In genomic region chr11:112310867-112311266, GRCh38 we compare ENCODE assay signal across 20 cellular contexts. TPM values are rescaled to one million over a fixed set of nuclear protein-coding genes. Genes with fewer than 3 reads are reported as not detected.
A peak's percentile ranks its signal among the peaks of the same experiment; 100 is the strongest.
DNase-seq lines count a peak whose midpoint lies in the region; ATAC-seq and TF ChIP-seq lines count a peak whose summit lies in the region.
"Had no signal": no experiment of that assay in that cellular context is flagged by ENCODE, and none has a peak within 500 bp of the region (broad histone marks: within the 10 kb centered on the region; RNA-seq: fewer than 3 reads in every experiment).

No MANE protein-coding gene starts in this region.

- no peaks in the 10 kb centered on the region for H3K27me3 ChIP-seq in HL-60 (ENCODE audit: insufficient read depth, poor library complexity, severe bottlenecking)
- no peaks in the 10 kb centered on the region for H3K27me3 ChIP-seq in PC-9 (ENCODE audit: insufficient read depth, low read depth)

- H3K4me3 Mint-ChIP-seq in nephron progenitor cell = no peak overlapping the region
- H3K4me3 Mint-ChIP-seq in glutamatergic neuron (ENCODE audit: unreplicated experiment) = no peak overlapping the region
- H3K4me3 Mint-ChIP-seq: H9, IgD-negative memory B cell had no signal

- CTCF ChIA-PET in PC-9 (lab: Charles Lee) = no interaction called here

- H3K4me1 ChIP-seq in PC-9 (replicated peaks; ENCODE audit: insufficient read depth) = peaks cover 16% of the 10 kb centered on the region

- H3K27ac Mint-ChIP-seq in nephron progenitor cell (peak overlapping the region; percentile 67), glutamatergic neuron (ENCODE audit: unreplicated experiment) (no peak overlapping the region)
- H3K27ac Mint-ChIP-seq: H9, IgD-negative memory B cell had no signal

- H4K20me1 ChIP-seq in PC-9 (ENCODE audit: insufficient read depth) = no peaks in the 10 kb centered on the region

- peaks cover 16% of the 10 kb centered on the region; the same call in 1 of the 2 replicates for H3F3A ChIP-seq in PC-9 (ENCODE audit: insufficient read depth, low read depth)

- intact Hi-C loops in PC-9 (cut with micrococcal nuclease; ENCODE audit: unreplicated experiment) = no loop called here

- TF ChIP-seq CTCF in HL-60 (IDR thresholded peaks at IDR 0.05; ENCODE audit: insufficient read depth, low read length) (no peak), PC-9 (conservative IDR thresholded peaks at IDR 0.05) (no peak), nephron progenitor cell (IDR thresholded peaks at IDR 0.05) (no peak), glutamatergic neuron (IDR thresholded peaks at IDR 0.05; ENCODE audit: partially characterized antibody, unreplicated experiment) (no peak)

- POLR2A ChIA-PET in PC-9 (lab: Charles Lee; ENCODE audit: unreplicated experiment) = no interaction called here

- H3K27me3 Mint-ChIP-seq in nephron progenitor cell (ENCODE audit: low read depth, poor library complexity) (peaks cover 17% of the 10 kb centered on the region), glutamatergic neuron (ENCODE audit: unreplicated experiment) (peaks cover 1% of the 10 kb centered on the region)

- no TSS peak for BruUV-seq in PC-9 (replicated peaks; lab: Mats Ljungman, UMichigan)

- no peak overlapping the region for H2AFZ ChIP-seq in PC-9

- H3K36me3 ChIP-seq in PC-9 (ENCODE audit: low read depth) = no peaks in the 10 kb centered on the region

- H3K9me3 Mint-ChIP-seq in nephron progenitor cell (peaks cover 10% of the 10 kb centered on the region), glutamatergic neuron (ENCODE audit: unreplicated experiment) (no peaks in the 10 kb centered on the region)

- H3K4me1 Mint-ChIP-seq in nephron progenitor cell = no peaks in the 10 kb centered on the region
- no peaks in the 10 kb centered on the region for H3K4me1 Mint-ChIP-seq in glutamatergic neuron (ENCODE audit: low read depth, unreplicated experiment)
- H3K4me1 Mint-ChIP-seq: IgD-negative memory B cell had no signal

- H3K4me2 ChIP-seq in PC-9 = peak overlapping the region; percentile 35

- DNase-seq in HL-60 (ENCODE audit: low read depth in 1 of 2, low spot score in 1 of 2) (no peak), NCI-H1436 treated with DMSO at 0.1 percent for 48 hours (lab: John Stamatoyannopoulos, UW) (peak; percentile 68), PC-9 (no peak), nephron progenitor cell (no peak), glutamatergic neuron (no peak)
- no peak for DNase-seq in stimulated activated CD4-positive, alpha-beta T cell treated with anti-CD3 and anti-CD28 coated beads, Interleukin-2, amount 100 ng/mL, for 48 hours
- DNase-seq: ACHN, DND-41, H9, Karpas-422, NCI-H1694 treated with DMSO at 0.1 percent for 48 hours, NCI-H2107, NCI-H524, RPMI8226 had no signal

- ATAC-seq in GM18909 (IDR thresholded peaks at IDR 0.05; ENCODE audit: poor library complexity, unreplicated experiment) = no peak

- H3K4me3 ChIP-seq in HL-60 (replicated peaks; ENCODE audit: insufficient read depth, low read length) = no peak overlapping the region
- no peak overlapping the region for H3K4me3 ChIP-seq in PC-9

- H3K79me2 ChIP-seq in PC-9 (ENCODE audit: low read depth) = no peaks in the 10 kb centered on the region

- peaks cover 11% of the 10 kb centered on the region for H3K36me3 Mint-ChIP-seq in nephron progenitor cell (ENCODE audit: low read depth)
- no peaks in the 10 kb centered on the region for H3K36me3 Mint-ChIP-seq in glutamatergic neuron (ENCODE audit: unreplicated experiment)

- peaks cover 4% of the 10 kb centered on the region; the same call in 1 of the 2 replicates for H3K9me3 ChIP-seq in PC-9 (ENCODE audit: insufficient read depth, low read depth)

- H3K27ac ChIP-seq in HL-60 (replicated peaks) = 0 out of 2 replicates have a peak overlapping the region, but pooled peaks have one; percentile 11
- H3K27ac ChIP-seq in PC-9 = peak overlapping the region; percentile 22; the same call in 1 of the 2 replicates
- H3K27ac ChIP-seq: C4-2B had no signal

- H3K9me2 ChIP-seq in PC-9 (ENCODE audit: insufficient read depth) = no peaks in the 10 kb centered on the region

RNA-seq across cellular contexts. Expression of gene PLET1, which starts 50.2 kb away (rescaled TPM):
- total RNA-seq in PC-9 (2021) (not detected in 2 replicates), glutamatergic neuron (ENCODE audit: unreplicated experiment) (not detected)
- total RNA-seq: H9; HT1080; MCF 10A; T-helper 1 cell treated with Interleukin-12 subunit alpha and Interleukin-12 subunit beta and Interleukin-4 antibody, amounts not matched to agents 30 ng/mL and 1 ng/mL, for 36 hours had no signal
